ENCODE assay signal across 1 cellular context in the genomic region with DNA sequence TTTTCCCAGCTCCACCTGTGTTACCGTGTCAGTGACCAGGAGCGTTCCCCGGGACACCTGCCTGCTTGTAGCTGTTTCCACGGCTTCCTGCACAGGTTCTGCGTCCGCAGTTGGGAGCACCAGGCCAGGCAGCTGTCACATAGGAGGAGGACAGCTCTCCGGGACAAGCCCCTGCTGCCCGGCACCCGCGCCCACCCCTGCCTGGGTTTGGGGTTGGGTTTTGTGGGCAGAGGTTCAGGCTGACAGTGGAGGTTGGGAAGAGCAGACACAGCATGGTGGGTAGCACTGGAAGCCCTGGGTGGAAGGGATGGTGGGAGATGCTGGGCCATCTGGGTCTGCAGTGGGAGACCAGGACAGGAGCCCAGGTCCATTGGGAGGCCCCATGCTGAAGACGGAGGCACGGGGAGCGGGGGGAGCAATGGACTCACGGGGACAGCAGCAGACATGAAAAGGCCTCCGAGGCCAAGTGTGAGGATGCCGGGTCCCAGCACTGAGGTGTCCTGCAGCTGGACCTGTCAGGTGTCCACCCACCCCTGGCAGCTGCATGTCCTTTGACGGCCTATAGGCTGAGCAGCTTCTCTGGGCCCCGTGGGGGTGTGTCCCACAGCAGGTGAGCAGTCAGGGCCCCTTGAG. TPM values are rescaled to one million over a fixed set of nuclear protein-coding genes. Genes with fewer than 3 reads are reported as not detected.
"Had no signal": no experiment of that assay in that cellular context is flagged by ENCODE, and none has a peak within 500 bp of the region (broad histone marks: within the 10 kb centered on the region; RNA-seq: fewer than 3 reads in every experiment).

No MANE protein-coding gene starts in this region.

RNA-seq across cellular contexts. Expression of a gene that starts 2.8 kb away (rescaled TPM):
- total RNA-seq: GM12878 had no signal
